ENCODE assay signal across 20 cellular contexts in the genomic region with DNA sequence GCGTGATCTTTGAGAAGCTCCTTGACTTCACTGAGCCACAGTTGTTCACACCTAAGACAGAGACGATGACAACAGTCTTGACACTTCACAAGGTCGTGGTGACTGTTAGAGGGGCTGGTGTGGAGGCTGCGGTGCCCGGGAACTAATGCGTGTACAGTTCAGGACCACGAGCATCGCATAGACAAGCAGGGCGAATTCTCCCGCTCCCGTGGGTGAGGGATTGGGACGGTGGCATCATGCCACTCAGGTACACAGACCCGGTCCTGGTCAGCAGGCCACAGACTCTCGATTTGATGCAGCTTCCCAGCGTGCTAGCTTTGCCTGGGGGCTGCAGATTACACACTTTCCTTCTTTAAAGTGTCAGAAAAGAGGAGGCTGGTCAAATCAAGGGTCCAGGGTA. TPM values are rescaled to one million over a fixed set of nuclear protein-coding genes. Genes with fewer than 3 reads are reported as not detected.
DNase-seq lines count a peak whose midpoint lies in the region; ATAC-seq, FAIRE-seq and TF ChIP-seq lines count a peak whose summit lies in the region.
"Had no signal": no experiment of that assay in that cellular context is flagged by ENCODE, and none has a peak within 500 bp of the region (broad histone marks: within the 10 kb centered on the region; RNA-seq: fewer than 3 reads in every experiment).

No MANE protein-coding gene starts in this region.

- H3K4me3 Mint-ChIP-seq in activated naive CD4-positive, alpha-beta T cell treated with anti-CD3 and anti-CD28 coated beads, Interleukin-2, amount 50 U/mL, for 24 hours: no peak overlapping the region
- H3K4me3 Mint-ChIP-seq in brain (no peak overlapping the region), type B pancreatic cell (no peak overlapping the region)
- peak overlapping the region in 8 of 10 donors; percentile 6 to 83 (median 28) for H3K4me3 Mint-ChIP-seq in naive thymus-derived CD8-positive, alpha-beta T cell
- H3K4me3 Mint-ChIP-seq in stimulated activated effector memory CD8-positive, alpha-beta T cell treated with anti-CD3 and anti-CD28 coated beads, Interleukin-12 subunit alpha, Interleukin-12 subunit beta, amount 100 ng/mL, for 72 hours: no peak overlapping the region

- peaks cover 1% of the 10 kb centered on the region for H3K36me3 Mint-ChIP-seq in activated naive CD4-positive, alpha-beta T cell treated with anti-CD3 and anti-CD28 coated beads, Interleukin-2, amount 50 U/mL, for 24 hours
- H3K36me3 Mint-ChIP-seq in brain (peaks cover 28% of the 10 kb centered on the region), type B pancreatic cell (peaks cover 14% of the 10 kb centered on the region)
- no peaks in the 10 kb centered on the region for H3K36me3 Mint-ChIP-seq in naive thymus-derived CD8-positive, alpha-beta T cell
- H3K36me3 Mint-ChIP-seq in stimulated activated effector memory CD8-positive, alpha-beta T cell treated with anti-CD3 and anti-CD28 coated beads, Interleukin-12 subunit alpha, Interleukin-12 subunit beta, amount 100 ng/mL, for 72 hours: no peaks in the 10 kb centered on the region
- H3K36me3 Mint-ChIP-seq: CD8-positive, alpha-beta memory T cell had no signal

- TF ChIP-seq CTCF in brain (conservative IDR thresholded peaks at IDR 0.05): no peak
- no peak for TF ChIP-seq CTCF in type B pancreatic cell (conservative IDR thresholded peaks at IDR 0.05)

- DNase-seq in activated naive CD4-positive, alpha-beta T cell treated with Interleukin-2 at 50 U/mL for 16 hours: no peak
- DNase-seq in naive thymus-derived CD8-positive, alpha-beta T cell: no peak
- DNase-seq in type B pancreatic cell (ENCODE audit: extremely low spot score, unreplicated experiment): no peak
- DNase-seq in H4 (ENCODE audit: low spot score): no peak
- DNase-seq in stimulated activated effector memory CD8-positive, alpha-beta T cell treated with anti-CD3 and anti-CD28 coated beads, Interleukin-12 subunit alpha, Interleukin-12 subunit beta, amount 100 ng/mL, for 72 hours (ENCODE audit: low spot score in 2 of 2): no peak
- no peak for DNase-seq in H54 (ENCODE audit: insufficient read length, low spot score)
- DNase-seq: ACHN; activated CD8-positive, alpha-beta memory T cell treated with anti-CD3 and anti-CD28 coated beads for 24 hours; CD8-positive, alpha-beta memory T cell; central memory CD4-positive, alpha-beta T cell; effector memory CD4-positive, alpha-beta T cell; heart left ventricle; NCI-H146; NCI-H446; stimulated activated CD4-positive, alpha-beta T cell treated with anti-CD3 and anti-CD28 coated beads, Interleukin-12 subunit alpha, Interleukin-12 subunit beta, amount 100 ng/mL, for 4 hours; tibial artery had no signal

- H3K4me1 Mint-ChIP-seq in activated naive CD4-positive, alpha-beta T cell treated with anti-CD3 and anti-CD28 coated beads, Interleukin-2, amount 50 U/mL, for 24 hours: peaks cover 30% of the 10 kb centered on the region
- H3K4me1 Mint-ChIP-seq in brain: peaks cover 92% of the 10 kb centered on the region
- peaks cover 23 to 48% (median 39%) of the 10 kb centered on the region in 4 donors for H3K4me1 Mint-ChIP-seq in naive thymus-derived CD8-positive, alpha-beta T cell
- peaks cover 50% of the 10 kb centered on the region for H3K4me1 Mint-ChIP-seq in type B pancreatic cell (ENCODE audit: unreplicated experiment)
- H3K4me1 Mint-ChIP-seq in stimulated activated effector memory CD8-positive, alpha-beta T cell treated with anti-CD3 and anti-CD28 coated beads, Interleukin-12 subunit alpha, Interleukin-12 subunit beta, amount 100 ng/mL, for 72 hours: peaks cover 17% of the 10 kb centered on the region

- H3K9me3 Mint-ChIP-seq in activated naive CD4-positive, alpha-beta T cell treated with anti-CD3 and anti-CD28 coated beads, Interleukin-2, amount 50 U/mL, for 24 hours: no peaks in the 10 kb centered on the region
- no peaks in the 10 kb centered on the region for H3K9me3 Mint-ChIP-seq in brain
- H3K9me3 Mint-ChIP-seq in naive thymus-derived CD8-positive, alpha-beta T cell: no peaks in the 10 kb centered on the region
- no peaks in the 10 kb centered on the region for H3K9me3 Mint-ChIP-seq in type B pancreatic cell
- H3K9me3 Mint-ChIP-seq in stimulated activated effector memory CD8-positive, alpha-beta T cell treated with anti-CD3 and anti-CD28 coated beads, Interleukin-12 subunit alpha, Interleukin-12 subunit beta, amount 100 ng/mL, for 72 hours: no peaks in the 10 kb centered on the region
- H3K9me3 Mint-ChIP-seq: activated T-helper 1 cell treated with anti-CD3 and anti-CD28 coated beads, Interleukin-12 subunit alpha, Interleukin-12 subunit beta, Interleukin-2, Interleukin-4 antibody, amounts not matched to agents 30 ng/mL and 10 ng/mL and 1 ng/mL, durations not matched to agents 14 hours and 24 hours and 36 hours; CD8-positive, alpha-beta memory T cell had no signal

- no peaks in the 10 kb centered on the region for H3K27me3 Mint-ChIP-seq in activated naive CD4-positive, alpha-beta T cell treated with anti-CD3 and anti-CD28 coated beads, Interleukin-2, amount 50 U/mL, for 24 hours
- H3K27me3 Mint-ChIP-seq in brain (no peaks in the 10 kb centered on the region), type B pancreatic cell (no peaks in the 10 kb centered on the region)
- H3K27me3 Mint-ChIP-seq in naive thymus-derived CD8-positive, alpha-beta T cell: peaks cover 0 to 5% (median 1%) of the 10 kb centered on the region in 5 donors

- POLR2A ChIA-PET in naive thymus-derived CD8-positive, alpha-beta T cell (lab: Charles Lee): interaction anchor here (0.5 to 1.5 kb wide), 3 partner anchors 10 to 1542 kb away, joined by 3 to 4 read pairs (median 3); no protein-coding TSS in a partner anchor

- no peak for FAIRE-seq in H54 (lab: Jason Lieb, UNC)

- H3K27ac Mint-ChIP-seq in activated naive CD4-positive, alpha-beta T cell treated with anti-CD3 and anti-CD28 coated beads, Interleukin-2, amount 50 U/mL, for 24 hours: peak overlapping the region; percentile 51
- H3K27ac Mint-ChIP-seq in brain (peak overlapping the region in 4 of 5 experiments; percentile 45 to 91 (median 72)), type B pancreatic cell (peak overlapping the region; percentile 43)
- peak overlapping the region in 9 of 10 donors; percentile 5 to 93 (median 75) for H3K27ac Mint-ChIP-seq in naive thymus-derived CD8-positive, alpha-beta T cell
- H3K27ac Mint-ChIP-seq in stimulated activated effector memory CD8-positive, alpha-beta T cell treated with anti-CD3 and anti-CD28 coated beads, Interleukin-12 subunit alpha, Interleukin-12 subunit beta, amount 100 ng/mL, for 72 hours: no peak overlapping the region
- H3K27ac Mint-ChIP-seq: activated T-helper 1 cell treated with anti-CD3 and anti-CD28 coated beads, Interleukin-12 subunit alpha, Interleukin-12 subunit beta, Interleukin-2, Interleukin-4 antibody, amounts not matched to agents 30 ng/mL and 10 ng/mL and 1 ng/mL, durations not matched to agents 14 hours and 24 hours and 36 hours had no signal

- no peak for TF ChIP-seq POLR2A in H54 (IDR thresholded peaks at IDR 0.05; ENCODE audit: low read depth, low read length)

- no peak for ATAC-seq in naive thymus-derived CD8-positive, alpha-beta T cell
- ATAC-seq in stimulated activated effector memory CD8-positive, alpha-beta T cell treated with anti-CD3 and anti-CD28 coated beads, Interleukin-12 subunit alpha, Interleukin-12 subunit beta, amount 100 ng/mL, for 72 hours: no peak
- ATAC-seq: heart left ventricle had no signal

RNA-seq across cellular contexts. Expression of gene CEP295NL, which starts 24.7 kb away (rescaled TPM):
- polyA plus RNA-seq in brain (ENCODE audit: insufficient read depth, low read depth, low replicate concordance): 0.20 TPM
- under 1 TPM in 1 of 2 experiments, not detected in 1; 0.86 TPM for total RNA-seq in naive thymus-derived CD8-positive, alpha-beta T cell
- not detected for polyA plus RNA-seq in naive thymus-derived CD8-positive, alpha-beta T cell
- total RNA-seq in type B pancreatic cell (ENCODE audit: low replicate concordance): 3.8 and 4.4 TPM in 2 replicates
- not detected in 2 replicates for total RNA-seq in H4 (2014; rRNA removed; shearing (Covaris generic))
- total RNA-seq: activated T-helper 1 cell treated with anti-CD3 and anti-CD28 coated beads, Interleukin-12 subunit alpha, Interleukin-12 subunit beta, Interleukin-2, Interleukin-4 antibody, amounts not matched to agents 30 ng/mL and 10 ng/mL and 1 ng/mL, durations not matched to agents 14 hours and 24 hours and 36 hours; CD8-positive, alpha-beta memory T cell had no signal
- polyA plus RNA-seq: CD8-positive, alpha-beta memory T cell; neural cell had no signal

RNA-seq across cellular contexts. Expression of gene USP36, which starts 37.6 kb away (rescaled TPM):
- 24.7 TPM for polyA plus RNA-seq in brain (ENCODE audit: insufficient read depth, low read depth, low replicate concordance)
- total RNA-seq in naive thymus-derived CD8-positive, alpha-beta T cell: 100 to 1,000 TPM; 151 to 156 TPM
- polyA plus RNA-seq in naive thymus-derived CD8-positive, alpha-beta T cell: 10 to 100 TPM; 27.5 to 45.1 (median 36.7) TPM
- total RNA-seq in type B pancreatic cell (ENCODE audit: low replicate concordance): 53.4 and 58.6 TPM in 2 replicates
- 14.3 and 20.4 TPM in 2 replicates for total RNA-seq in H4 (2014; rRNA removed; shearing (Covaris generic))

RNA-seq across cellular contexts. Expression of gene TIMP2, which starts 46.9 kb away (rescaled TPM):
- 314 TPM for polyA plus RNA-seq in brain (ENCODE audit: insufficient read depth, low read depth, low replicate concordance)
- total RNA-seq in naive thymus-derived CD8-positive, alpha-beta T cell: 1 to 10 TPM; 6.2 to 7.3 TPM
- polyA plus RNA-seq in naive thymus-derived CD8-positive, alpha-beta T cell: under 1 TPM; 0.22 to 0.75 (median 0.60) TPM
- total RNA-seq in type B pancreatic cell (ENCODE audit: low replicate concordance): 125 and 192 TPM in 2 replicates
- total RNA-seq in H4 (2014; rRNA removed; shearing (Covaris generic)): 59.0 and 73.3 TPM in 2 replicates

Comparison
In these comparisons a context has a peak if more than half of its experiments do, and no peak if none do; other contexts are left out.
1. H3K4me3 Mint-ChIP-seq: peak in naive thymus-derived CD8-positive, alpha-beta T cell (8 of 10); none in activated naive CD4-positive, alpha-beta T cell treated with anti-CD3 and anti-CD28 coated beads, Interleukin-2, amount 50 U/mL, for 24 hours (single experiment), brain (0 of 5), type B pancreatic cell (single experiment) and stimulated activated effector memory CD8-positive, alpha-beta T cell treated with anti-CD3 and anti-CD28 coated beads, Interleukin-12 subunit alpha, Interleukin-12 subunit beta, amount 100 ng/mL, for 72 hours (single experiment).